In the genomic region with DNA sequence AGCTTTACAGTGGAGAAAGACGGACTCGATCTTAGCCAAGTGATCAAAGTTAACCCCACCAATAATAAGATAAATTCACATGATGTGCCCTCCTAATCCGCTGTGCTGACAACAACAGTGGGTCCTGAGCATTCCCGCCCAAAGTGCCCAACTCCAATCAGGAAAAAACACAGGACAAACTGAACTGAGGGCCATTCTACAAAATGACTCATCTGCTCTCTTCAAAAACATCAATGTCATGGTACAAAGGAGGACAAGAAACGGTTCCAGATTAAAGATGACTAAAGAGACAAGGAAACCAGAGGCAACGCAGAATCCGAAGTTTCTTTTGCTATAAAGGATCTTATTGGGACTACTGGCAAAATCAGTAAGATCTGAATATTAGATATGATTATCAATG, we compare ENCODE assay signal across 1 cellular context.
TF ChIP-seq lines count a peak whose summit lies in the region.

No MANE protein-coding gene starts in this region.

TF ChIP-seq in endothelial cell of umbilical vein, 7 proteins besides CTCF, POLR2A, EP300 and RAD21 (continued from another document):
- TF ChIP-seq MYC (IDR thresholded peaks at IDR 0.05; ENCODE audit: low read depth, low read length): no peak
TF ChIP-seq in endothelial cell of umbilical vein: peak in this region for 2.
